ENCODE assay signal across 14 cellular contexts in the genomic region with DNA sequence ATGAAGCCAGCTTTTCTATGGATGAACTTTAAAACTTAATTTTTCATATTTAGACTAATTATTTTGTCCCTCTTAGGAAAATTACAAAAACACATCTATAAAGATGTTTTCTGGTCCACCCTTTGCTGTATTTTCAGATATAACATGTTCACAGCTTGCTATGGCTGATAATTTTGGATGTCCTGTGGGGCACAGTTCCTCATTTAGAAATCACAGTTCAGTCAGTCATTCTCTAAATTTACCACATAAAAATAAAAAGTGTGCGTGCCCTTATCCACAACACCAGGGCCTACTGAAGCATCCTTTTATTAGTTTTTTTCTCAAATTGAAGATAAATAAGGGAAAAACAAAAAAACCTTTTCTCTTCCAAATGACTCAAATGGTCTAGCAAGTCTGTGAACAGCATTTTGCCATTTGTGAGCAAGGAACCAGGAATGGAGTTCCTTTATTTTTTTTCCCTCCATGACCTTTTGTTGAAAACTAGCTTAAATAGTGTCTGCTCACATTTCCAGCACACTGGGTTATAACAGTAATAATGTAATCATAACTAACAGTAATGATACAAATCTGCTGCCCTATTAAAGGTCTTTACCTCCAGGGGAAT.
A peak's percentile ranks its signal among the peaks of the same experiment; 100 is the strongest.
DNase-seq lines count a peak whose midpoint lies in the region; ATAC-seq and TF ChIP-seq lines count a peak whose summit lies in the region.
"Had no signal": no experiment of that assay in that cellular context is flagged by ENCODE, and none has a peak within 500 bp of the region (broad histone marks: within the 10 kb centered on the region; RNA-seq: fewer than 3 reads in every experiment).

No MANE protein-coding gene starts in this region.

- peaks cover 72% of the 10 kb centered on the region for H3K4me1 Mint-ChIP-seq in Calu3 (ENCODE audit: low read depth, unreplicated experiment)

- no peaks in the 10 kb centered on the region for H3K27me3 Mint-ChIP-seq in Calu3 (ENCODE audit: unreplicated experiment)
- H3K27me3 Mint-ChIP-seq: activated CD4-positive, alpha-beta memory T cell treated with anti-CD3 and anti-CD28 coated beads for 36 hours; CD4-positive, alpha-beta memory T cell had no signal

- no CpG with 5 or more reads among the region's 1 CpG for WGBS in mesodermal cell (ENCODE audit: insufficient coverage in 2 of 2), 2 experiments

- no peak for TF ChIP-seq CTCF in Calu3 (IDR thresholded peaks at IDR 0.05; ENCODE audit: unreplicated experiment)
- no peak for TF ChIP-seq CTCF in brain microvascular endothelial cell (IDR thresholded peaks at IDR 0.05; ENCODE audit: low read depth, low read length, missing control alignments)

- ATAC-seq in HG02885 (IDR thresholded peaks at IDR 0.05; ENCODE audit: poor library complexity, unreplicated experiment) (peak; percentile 41), HG02870 (IDR thresholded peaks at IDR 0.05; ENCODE audit: unreplicated experiment) (no peak)

- no peak overlapping the region for H3K4me3 ChIP-seq in brain microvascular endothelial cell (ENCODE audit: low read depth, low read length)
- H3K4me3 ChIP-seq in mesodermal cell (ENCODE audit: extremely low read depth, insufficient read depth, low read length, poor library complexity, severe bottlenecking), result no peak overlapping the region
- H3K4me3 ChIP-seq: mucosa of descending colon had no signal

- BruUV-seq in Calu3 (replicated peaks; lab: Mats Ljungman, UMichigan), result no TSS peak

- in situ Hi-C loops in brain microvascular endothelial cell (cut with HindIII; ENCODE audit: low pct_ligation_motif_present, low sequenced_read_pairs), result no loop called here

- H3K27ac ChIP-seq in brain microvascular endothelial cell, result peak overlapping the region; percentile 71
- peak overlapping the region; percentile 92 for H3K27ac ChIP-seq in mesodermal cell (ENCODE audit: low read depth, low read length, severe bottlenecking)

- H3K4me3 Mint-ChIP-seq in Calu3 (ENCODE audit: low read depth, unreplicated experiment), result no peak overlapping the region
- H3K4me3 Mint-ChIP-seq: activated CD4-positive, alpha-beta memory T cell treated with anti-CD3 and anti-CD28 coated beads for 36 hours; CD4-positive, alpha-beta memory T cell had no signal

- no peaks in the 10 kb centered on the region for H3K36me3 ChIP-seq in brain microvascular endothelial cell (replicated peaks)
- peaks cover 23% of the 10 kb centered on the region for H3K36me3 ChIP-seq in mesodermal cell (ENCODE audit: control insufficient read depth, insufficient read depth, low read length)

- H3K27ac Mint-ChIP-seq in Calu3 (ENCODE audit: unreplicated experiment), result peak overlapping the region; percentile 94
- H3K27ac Mint-ChIP-seq: activated CD4-positive, alpha-beta memory T cell treated with anti-CD3 and anti-CD28 coated beads for 36 hours had no signal

- peaks cover 59% of the 10 kb centered on the region for H3K36me3 Mint-ChIP-seq in Calu3 (ENCODE audit: insufficient read depth, unreplicated experiment)

- no peaks in the 10 kb centered on the region for H3K27me3 ChIP-seq in brain microvascular endothelial cell (replicated peaks)

- DNase-seq in Calu3 (no peak), brain microvascular endothelial cell (no peak), occipital lobe (lab: John Stamatoyannopoulos, UW) (no peak), NCI-H446 (lab: John Stamatoyannopoulos, UW) (no peak), DMS 273 (lab: John Stamatoyannopoulos, UW; ENCODE audit: unreplicated experiment) (no peak)
- DNase-seq: activated CD4-positive, alpha-beta memory T cell treated with anti-CD3 and anti-CD28 coated beads for 36 hours; CD4-positive, alpha-beta memory T cell; NCI-H2081; SHP77 treated with DMSO at 0.1 percent for 48 hours; substantia nigra had no signal

- H3K9me3 Mint-ChIP-seq in Calu3 (ENCODE audit: low read depth, unreplicated experiment), result no peaks in the 10 kb centered on the region
- H3K9me3 Mint-ChIP-seq: activated CD4-positive, alpha-beta memory T cell treated with anti-CD3 and anti-CD28 coated beads for 36 hours had no signal

- intact Hi-C loops in Calu3 (cut with micrococcal nuclease; ENCODE audit: unreplicated experiment), result loop anchor here (5.0 kb wide), 1 partner anchor 81 kb away; no protein-coding TSS in a partner anchor

- CTCF ChIA-PET in Calu3 (lab: Charles Lee), result interaction anchor here (0.6 to 1.3 kb wide), 2 partner anchors 60 to 88 kb away, joined by 4 to 10 read pairs; no protein-coding TSS in a partner anchor

- peaks cover 6% of the 10 kb centered on the region for H3K9me3 ChIP-seq in mesodermal cell (ENCODE audit: control insufficient read depth, low read length)
- H3K9me3 ChIP-seq: mucosa of descending colon had no signal

- H3K4me1 ChIP-seq in mesodermal cell (ENCODE audit: control insufficient read depth, insufficient read depth, low read length, poor library complexity, severe bottlenecking), result peaks cover 72% of the 10 kb centered on the region
